In the genomic region with DNA sequence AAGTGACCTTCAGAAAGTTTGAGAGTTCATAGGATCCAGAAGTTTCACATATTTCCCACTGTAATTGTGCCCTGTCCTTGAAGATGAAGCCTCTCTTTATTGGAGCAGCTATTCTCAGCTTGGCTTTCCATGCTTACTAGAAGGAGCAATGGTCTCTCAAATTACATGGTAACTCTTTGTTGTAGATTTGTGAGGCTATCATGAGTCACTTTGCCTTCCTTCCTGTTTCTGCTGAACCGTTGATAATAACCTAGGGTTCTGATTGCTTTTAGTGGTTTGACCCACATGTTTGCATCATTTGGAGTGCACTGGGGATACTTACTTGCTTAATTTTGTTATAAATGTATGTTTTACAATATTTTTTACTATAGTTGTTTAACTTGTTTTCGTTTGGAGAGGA, we compare ENCODE assay signal across 17 cellular contexts.
DNase-seq lines count a peak whose midpoint lies in the region; ATAC-seq and TF ChIP-seq lines count a peak whose summit lies in the region.
"Had no signal": no experiment of that assay in that cellular context is flagged by ENCODE, and none has a peak within 500 bp of the region (broad histone marks: within the 10 kb centered on the region; RNA-seq: fewer than 3 reads in every experiment).

No MANE protein-coding gene starts in this region.

- H3K9me3 ChIP-seq in BLaER1 (no peaks in the 10 kb centered on the region), thyroid gland (no peaks in the 10 kb centered on the region)
- H3K9me3 ChIP-seq: transverse colon had no signal

- 63 to 64% methylated on average over 2 of the region's 2 CpGs for WGBS in thyroid gland, 2 donors

- H3K36me3 ChIP-seq in BLaER1 (no peaks in the 10 kb centered on the region), thyroid gland (no peaks in the 10 kb centered on the region)
- H3K36me3 ChIP-seq: transverse colon had no signal

- H3K27ac ChIP-seq in BLaER1 (no peak overlapping the region), thyroid gland (no peak overlapping the region)
- H3K27ac ChIP-seq: skin epidermis, transverse colon had no signal

- no peaks in the 10 kb centered on the region for H4K20me1 ChIP-seq in BLaER1

- H3K9ac ChIP-seq in BLaER1 = no peak overlapping the region

- intact Hi-C loops in thyroid gland (cut with DNase I) = no loop called here

- ATAC-seq in SK-N-SH treated with all-trans-retinoic acid at 6 μM for 48 hours (peak; percentile 71), HG03442 (IDR thresholded peaks at IDR 0.05; ENCODE audit: unreplicated experiment) (no peak)
- ATAC-seq: left lobe of liver had no signal

- peak overlapping the region; percentile 8; the same call in 1 of the 2 replicates for H3K4me2 ChIP-seq in BLaER1

- H3K4me3 ChIP-seq in BLaER1 (no peak overlapping the region), fibroblast of the aortic adventitia (ENCODE audit: low read depth, low read length) (no peak overlapping the region), thyroid gland (replicated peaks in 1 of 3) (no peak overlapping the region)
- H3K4me3 ChIP-seq: skin epidermis, transverse colon had no signal

- TF ChIP-seq CTCF in fibroblast of the aortic adventitia (IDR thresholded peaks at IDR 0.05; ENCODE audit: insufficient read depth, low read length) = no peak
- no peak for TF ChIP-seq CTCF in thyroid gland (IDR thresholded peaks at IDR 0.05)

- H3K4me1 ChIP-seq in BLaER1 (peaks cover 5% of the 10 kb centered on the region; the same call in 1 of the 2 replicates), thyroid gland (no peaks in the 10 kb centered on the region)
- H3K4me1 ChIP-seq: transverse colon had no signal

- DNase-seq in M059J (ENCODE audit: low read depth) = peak; percentile 55
- DNase-seq in fibroblast of the aortic adventitia (ENCODE audit: low read depth) = peak; percentile 35
- no peak for DNase-seq in thyroid gland
- DNase-seq in activated gamma-delta T cell (lab: John Stamatoyannopoulos, UW) = no peak
- no peak for DNase-seq in NCI-H128 (lab: John Stamatoyannopoulos, UW; ENCODE audit: unreplicated experiment)
- DNase-seq: dermis blood vessel endothelial cell, EL, glutamatergic neuron, MM.1S, NCI-H748 treated with DMSO at 0.1 percent for 48 hours, T-helper 2 cell, transverse colon had no signal

- no peak for TF ChIP-seq POLR2A in thyroid gland (IDR thresholded peaks at IDR 0.05)

- H3K27me3 ChIP-seq in BLaER1 (no peaks in the 10 kb centered on the region), thyroid gland (no peaks in the 10 kb centered on the region)
- H3K27me3 ChIP-seq: transverse colon had no signal

TF ChIP-seq in SK-N-SH treated with all-trans-retinoic acid at 6 μM for 48 hours, 23 proteins besides CTCF, POLR2A, EP300 and RAD21:
- no peak for TF ChIP-seq OSR1 (CRISPR knock-in tag; IDR thresholded peaks at IDR 0.05)
- TF ChIP-seq RARB (CRISPR knock-in tag; IDR thresholded peaks at IDR 0.05) = no peak
- TF ChIP-seq TSHZ2 (CRISPR knock-in tag; IDR thresholded peaks at IDR 0.05) = no peak
- no peak for TF ChIP-seq CSRNP3 (CRISPR knock-in tag; IDR thresholded peaks at IDR 0.05)
- no peak for TF ChIP-seq ZFP3 (CRISPR knock-in tag; IDR thresholded peaks at IDR 0.05)
- TF ChIP-seq TCF4 (CRISPR knock-in tag; IDR thresholded peaks at IDR 0.05; ENCODE audit: borderline replicate concordance) = no peak
- no peak for TF ChIP-seq BACH2 (CRISPR knock-in tag; IDR thresholded peaks at IDR 0.05; ENCODE audit: borderline replicate concordance)
- TF ChIP-seq ZNF565 (CRISPR knock-in tag; conservative IDR thresholded peaks at IDR 0.05; ENCODE audit: low read depth) = no peak
- TF ChIP-seq, protein P1, sequence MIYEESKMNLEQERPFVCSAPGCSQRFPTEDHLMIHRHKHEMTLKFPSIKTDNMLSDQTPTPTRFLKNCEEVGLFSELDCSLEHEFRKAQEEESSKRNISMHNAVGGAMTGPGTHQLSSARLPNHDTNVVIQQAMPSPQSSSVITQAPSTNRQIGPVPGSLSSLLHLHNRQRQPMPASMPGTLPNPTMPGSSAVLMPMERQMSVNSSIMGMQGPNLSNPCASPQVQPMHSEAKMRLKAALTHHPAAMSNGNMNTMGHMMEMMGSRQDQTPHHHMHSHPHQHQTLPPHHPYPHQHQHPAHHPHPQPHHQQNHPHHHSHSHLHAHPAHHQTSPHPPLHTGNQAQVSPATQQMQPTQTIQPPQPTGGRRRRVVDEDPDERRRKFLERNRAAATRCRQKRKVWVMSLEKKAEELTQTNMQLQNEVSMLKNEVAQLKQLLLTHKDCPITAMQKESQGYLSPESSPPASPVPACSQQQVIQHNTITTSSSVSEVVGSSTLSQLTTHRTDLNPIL (CRISPR knock-in tag; IDR thresholded peaks at IDR 0.05; ENCODE audit: low read depth) = no peak

Comparison
In these comparisons a context has a peak if more than half of its experiments do, and no peak if none do; other contexts are left out.
1. DNase-seq: peak in M059J (single experiment) and fibroblast of the aortic adventitia (single experiment); none in thyroid gland (0 of 2), activated gamma-delta T cell (single experiment) and NCI-H128 (single experiment).